14 cellular contexts compared by ENCODE assay signal in genomic region chr9:122197334-122197872, GRCh38.
DNase-seq lines count a peak whose midpoint lies in the region; ATAC-seq and TF ChIP-seq lines count a peak whose summit lies in the region.
"Had no signal": no experiment of that assay in that cellular context is flagged by ENCODE, and none has a peak within 500 bp of the region (broad histone marks: within the 10 kb centered on the region; RNA-seq: fewer than 3 reads in every experiment).

No MANE protein-coding gene starts in this region.

- peaks cover 19% of the 10 kb centered on the region for H3K4me1 Mint-ChIP-seq in nephron progenitor cell
- H3K4me1 Mint-ChIP-seq: B cell had no signal

- TF ChIP-seq CTCF in GM13977 (IDR thresholded peaks at IDR 0.05; ENCODE audit: extremely low read depth, insufficient read depth, missing control alignments) (no peak), nephron progenitor cell (IDR thresholded peaks at IDR 0.05) (no peak)

- no peak overlapping the region for H3K27ac Mint-ChIP-seq in nephron progenitor cell
- H3K27ac Mint-ChIP-seq: B cell; T-helper 2 cell treated with Interferon-gamma antibody and Interleukin-4, amounts not matched to agents 5 μg/mL and 100 μg/mL, for 36 hours had no signal

- DNase-seq in NCI-H1417 treated with DMSO at 0.1 percent for 48 hours (lab: John Stamatoyannopoulos, UW) (peak; percentile 98), NCI-H510A treated with DMSO at 0.1 percent for 48 hours (lab: John Stamatoyannopoulos, UW) (peak; percentile 41), left kidney (ENCODE audit: low read depth, low spot score) (peak; percentile 80), GM13977 (ENCODE audit: low spot score) (no peak), nephron progenitor cell (no peak)
- no peak for DNase-seq in NK-92 treated with Interleukin-12 subunit alpha and Interleukin-12 subunit beta, amount 100 ng/mL, for 24 hours (lab: John Stamatoyannopoulos, UW)
- no peak for DNase-seq in stimulated activated naive CD4-positive, alpha-beta T cell (lab: John Stamatoyannopoulos, UW)
- DNase-seq: activated CD4-positive, CD25-positive, alpha-beta regulatory T cell treated with anti-CD3 and anti-CD28 coated beads, Interleukin-2, amount 50 U/mL, for 72 hours; NCI-H1694; stimulated activated CD4-positive, alpha-beta T cell treated with anti-CD3 and anti-CD28 coated beads, Interleukin-4, amount 100 ng/mL, for 1 hour; stimulated activated CD8-positive, alpha-beta memory T cell treated with anti-CD3 and anti-CD28 coated beads, Interleukin-4, amount 100 ng/mL, for 48 hours had no signal

- H3K9me3 Mint-ChIP-seq in nephron progenitor cell, result no peaks in the 10 kb centered on the region
- H3K9me3 Mint-ChIP-seq: T-helper 2 cell treated with Interferon-gamma antibody and Interleukin-4, amounts not matched to agents 5 μg/mL and 100 μg/mL, for 36 hours had no signal

- no peaks in the 10 kb centered on the region for H3K36me3 Mint-ChIP-seq in nephron progenitor cell (ENCODE audit: low read depth)

- in situ Hi-C loops in GM13977 (cut with MboI; ENCODE audit: low pct_unique_long_range_greater_than_20kb, low sequenced_read_pairs, unreplicated experiment), result no loop called here

- ATAC-seq in GM19438 (IDR thresholded peaks at IDR 0.05; ENCODE audit: low read depth, unreplicated experiment), result peak; percentile 72

- no peak overlapping the region for H3K4me3 Mint-ChIP-seq in nephron progenitor cell
- H3K4me3 Mint-ChIP-seq: B cell; T-helper 2 cell treated with Interferon-gamma antibody and Interleukin-4, amounts not matched to agents 5 μg/mL and 100 μg/mL, for 36 hours had no signal

- peaks cover 38% of the 10 kb centered on the region for H3K27me3 Mint-ChIP-seq in nephron progenitor cell (ENCODE audit: low read depth, poor library complexity)

Comparison
In these comparisons a context has a peak if more than half of its experiments do, and no peak if none do; other contexts are left out.
1. DNase-seq: peak in NCI-H1417 treated with DMSO at 0.1 percent for 48 hours (single experiment), NCI-H510A treated with DMSO at 0.1 percent for 48 hours (single experiment) and left kidney (single experiment); none in NK-92 treated with Interleukin-12 subunit alpha and Interleukin-12 subunit beta, amount 100 ng/mL, for 24 hours (single experiment), GM13977 (single experiment), stimulated activated naive CD4-positive, alpha-beta T cell (0 of 6) and nephron progenitor cell (single experiment).